13 cellular contexts compared by ENCODE assay signal in the genomic region with DNA sequence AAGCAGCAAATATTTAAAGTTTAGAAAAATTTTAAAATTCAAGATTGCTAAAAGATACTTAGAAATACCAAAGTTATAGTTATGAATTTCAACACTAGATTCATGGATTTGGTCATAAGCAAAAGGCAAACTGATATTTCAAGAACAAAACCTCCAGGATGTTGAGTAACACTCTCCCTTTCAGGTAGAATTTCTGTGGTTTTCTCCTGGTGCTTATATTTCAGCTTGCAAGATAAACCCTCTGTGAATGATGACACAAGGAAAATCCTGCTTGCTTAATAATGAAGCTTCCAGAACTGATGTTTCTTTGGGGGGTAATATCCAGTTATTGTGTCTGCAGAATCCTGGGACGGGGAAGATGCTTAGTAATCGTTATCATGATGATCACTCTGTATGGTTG.
A peak's percentile ranks its signal among the peaks of the same experiment; 100 is the strongest.
DNase-seq lines count a peak whose midpoint lies in the region; ATAC-seq and TF ChIP-seq lines count a peak whose summit lies in the region.
"Had no signal": no experiment of that assay in that cellular context is flagged by ENCODE, and none has a peak within 500 bp of the region (broad histone marks: within the 10 kb centered on the region; RNA-seq: fewer than 3 reads in every experiment).

No MANE protein-coding gene starts in this region.

- no peak for TF ChIP-seq EP300 in ovary (IDR thresholded peaks at IDR 0.05)

- WGBS in ovary, 3 donors, result 61 to 65% (median 62%) methylated on average over 2 of the region's 2 CpGs

- H3K27ac ChIP-seq in HL-60 (replicated peaks) (peak overlapping the region; percentile 18; the same call in 1 of the 2 replicates), ovary (no peak overlapping the region)

- no peaks in the 10 kb centered on the region for H3K9me3 ChIP-seq in ovary
- H3K9me3 ChIP-seq: Caco-2 had no signal

- no peaks in the 10 kb centered on the region for H3K27me3 ChIP-seq in HL-60 (ENCODE audit: insufficient read depth, poor library complexity, severe bottlenecking)
- no peaks in the 10 kb centered on the region for H3K27me3 ChIP-seq in ovary

- POLR2A ChIA-PET in activated CD4-positive, alpha-beta T cell treated with anti-CD3 and anti-CD28 coated beads, Interleukin-2, amount 10 ng/mL, durations not matched to agents 7 days and 5 days (lab: Charles Lee), result no interaction called here

- no peaks in the 10 kb centered on the region for H3K27me3 Mint-ChIP-seq in activated naive CD8-positive, alpha-beta T cell treated with anti-CD3 and anti-CD28 coated beads, Interleukin-2, amount 50 U/mL, for 24 hours
- H3K27me3 Mint-ChIP-seq in activated CD4-positive, alpha-beta T cell treated with anti-CD3 and anti-CD28 coated beads, Interleukin-2, amount 10 ng/mL, durations not matched to agents 7 days and 5 days, result no peaks in the 10 kb centered on the region

- no peaks in the 10 kb centered on the region for H3K36me3 ChIP-seq in ovary

- H3K27ac Mint-ChIP-seq in activated naive CD8-positive, alpha-beta T cell treated with anti-CD3 and anti-CD28 coated beads, Interleukin-2, amount 50 U/mL, for 24 hours, result no peak overlapping the region
- H3K27ac Mint-ChIP-seq in activated CD4-positive, alpha-beta T cell treated with anti-CD3 and anti-CD28 coated beads, Interleukin-2, amount 10 ng/mL, durations not matched to agents 7 days and 5 days, result no peak overlapping the region

- no peak for ATAC-seq in activated naive CD8-positive, alpha-beta T cell treated with anti-CD3 and anti-CD28 coated beads, Interleukin-2, amount 50 U/mL, for 24 hours
- ATAC-seq: K562 had no signal

- CTCF ChIA-PET in activated CD4-positive, alpha-beta T cell treated with anti-CD3 and anti-CD28 coated beads, Interleukin-2, amount 10 ng/mL, durations not matched to agents 7 days and 5 days (lab: Charles Lee), result no interaction called here

- intact Hi-C loops in ovary (cut with DNase I), result no loop called here

- no peaks in the 10 kb centered on the region for H3K4me1 ChIP-seq in ovary (ENCODE audit: insufficient read depth)
- H3K4me1 ChIP-seq: Caco-2 had no signal

- H3K9me3 Mint-ChIP-seq in activated naive CD8-positive, alpha-beta T cell treated with anti-CD3 and anti-CD28 coated beads, Interleukin-2, amount 50 U/mL, for 24 hours, result no peaks in the 10 kb centered on the region
- no peaks in the 10 kb centered on the region for H3K9me3 Mint-ChIP-seq in activated CD4-positive, alpha-beta T cell treated with anti-CD3 and anti-CD28 coated beads, Interleukin-2, amount 10 ng/mL, durations not matched to agents 7 days and 5 days

- no peak overlapping the region for H3K4me3 ChIP-seq in HL-60 (replicated peaks; ENCODE audit: insufficient read depth, low read length)
- no peak overlapping the region for H3K4me3 ChIP-seq in astrocyte of the cerebellum (ENCODE audit: low read depth, low read length)
- H3K4me3 ChIP-seq in ovary, result no peak overlapping the region
- H3K4me3 ChIP-seq: K562 had no signal

- in situ Hi-C loops in astrocyte of the cerebellum (cut with HindIII; ENCODE audit: low sequenced_read_pairs), result no loop called here

- no peaks in the 10 kb centered on the region for H3K36me3 Mint-ChIP-seq in activated naive CD8-positive, alpha-beta T cell treated with anti-CD3 and anti-CD28 coated beads, Interleukin-2, amount 50 U/mL, for 24 hours (ENCODE audit: low read depth)
- H3K36me3 Mint-ChIP-seq in activated CD4-positive, alpha-beta T cell treated with anti-CD3 and anti-CD28 coated beads, Interleukin-2, amount 10 ng/mL, durations not matched to agents 7 days and 5 days (ENCODE audit: low read depth), result no peaks in the 10 kb centered on the region

- no peak overlapping the region for H3K4me3 Mint-ChIP-seq in activated naive CD8-positive, alpha-beta T cell treated with anti-CD3 and anti-CD28 coated beads, Interleukin-2, amount 50 U/mL, for 24 hours
- H3K4me3 Mint-ChIP-seq in activated CD4-positive, alpha-beta T cell treated with anti-CD3 and anti-CD28 coated beads, Interleukin-2, amount 10 ng/mL, durations not matched to agents 7 days and 5 days, result no peak overlapping the region

- TF ChIP-seq POLR2A in ovary (IDR thresholded peaks at IDR 0.05), result no peak

- TF ChIP-seq CTCF in HL-60 (IDR thresholded peaks at IDR 0.05; ENCODE audit: insufficient read depth, low read length) (no peak), astrocyte of the cerebellum (IDR thresholded peaks at IDR 0.05; ENCODE audit: low read depth, low read length, missing control alignments) (no peak), ovary (IDR thresholded peaks at IDR 0.05) (no peak)

- peak in 1 of 2 experiments; percentile 62 for DNase-seq in HL-60 (ENCODE audit: low read depth in 1 of 2, low spot score in 1 of 2)
- peak; percentile 74 for DNase-seq in NCI-H226
- DNase-seq in astrocyte of the cerebellum (ENCODE audit: low read depth), result peak; percentile 5
- DNase-seq in kidney tubule cell (ENCODE audit: low spot score), result peak; percentile 26
- DNase-seq in activated naive CD8-positive, alpha-beta T cell treated with anti-CD3 and anti-CD28 coated beads, Interleukin-2, amount 50 U/mL, for 24 hours, result no peak
- DNase-seq in ovary, result no peak
- DNase-seq in KG1 (lab: John Stamatoyannopoulos, UW), result no peak
- no peak for DNase-seq in activated CD4-positive, alpha-beta T cell treated with anti-CD3 and anti-CD28 coated beads, Interleukin-2, amount 10 ng/mL, durations not matched to agents 7 days and 5 days
- DNase-seq: NCI-H2029 treated with DMSO at 0.1 percent for 48 hours, NCI-H524 treated with DMSO at 0.1 percent for 48 hours, Right ventricle myocardium superior had no signal

- no peaks in the 10 kb centered on the region for H3K4me1 Mint-ChIP-seq in activated naive CD8-positive, alpha-beta T cell treated with anti-CD3 and anti-CD28 coated beads, Interleukin-2, amount 50 U/mL, for 24 hours
- H3K4me1 Mint-ChIP-seq in activated CD4-positive, alpha-beta T cell treated with anti-CD3 and anti-CD28 coated beads, Interleukin-2, amount 10 ng/mL, durations not matched to agents 7 days and 5 days, result no peaks in the 10 kb centered on the region

Comparison
In these comparisons a context has a peak if more than half of its experiments do, and no peak if none do; other contexts are left out.
1. DNase-seq: peak in NCI-H226 (single experiment), astrocyte of the cerebellum (single experiment) and kidney tubule cell (single experiment); none in activated naive CD8-positive, alpha-beta T cell treated with anti-CD3 and anti-CD28 coated beads, Interleukin-2, amount 50 U/mL, for 24 hours (single experiment), ovary (0 of 5), KG1 (single experiment) and activated CD4-positive, alpha-beta T cell treated with anti-CD3 and anti-CD28 coated beads, Interleukin-2, amount 10 ng/mL, durations not matched to agents 7 days and 5 days (single experiment).